12 cellular contexts compared by ENCODE assay signal in the genomic region with DNA sequence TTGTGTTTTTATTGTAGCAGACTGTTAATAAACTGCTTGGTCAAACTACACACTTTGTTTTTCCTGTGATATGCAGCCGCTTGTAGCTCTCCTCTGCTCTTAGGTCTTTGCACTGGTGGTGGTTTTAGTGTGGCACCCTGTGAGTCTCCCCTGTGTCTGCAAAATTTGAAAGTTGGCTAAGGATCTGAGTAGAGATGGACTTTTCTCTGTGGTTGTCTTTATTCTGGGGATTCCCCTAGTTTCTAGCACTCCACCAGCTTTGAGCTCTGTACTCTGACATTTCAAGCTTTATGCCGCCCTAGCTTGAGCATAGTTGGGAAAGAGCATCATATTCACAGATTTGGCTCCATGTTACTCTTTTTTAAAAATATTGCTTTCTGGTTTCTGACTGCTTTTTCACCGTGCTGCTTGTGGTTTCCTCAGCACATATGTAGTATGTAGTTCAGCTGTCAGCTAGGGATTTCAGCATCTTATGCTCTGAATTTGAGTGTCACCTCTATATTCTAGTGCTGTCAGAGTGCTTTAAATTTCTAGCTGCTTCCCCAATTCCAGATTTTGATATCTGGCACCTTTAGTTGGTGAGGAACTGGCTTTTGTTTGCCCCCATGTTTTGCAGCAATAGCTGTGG. TPM values are rescaled to one million over a fixed set of nuclear protein-coding genes. Genes with fewer than 3 reads are reported as not detected.
DNase-seq lines count a peak whose midpoint lies in the region; ATAC-seq, FAIRE-seq and TF ChIP-seq lines count a peak whose summit lies in the region.
"Had no signal": no experiment of that assay in that cellular context is flagged by ENCODE, and none has a peak within 500 bp of the region (broad histone marks: within the 10 kb centered on the region; RNA-seq: fewer than 3 reads in every experiment).

No MANE protein-coding gene starts in this region.

- no peak overlapping the region for H3K27ac ChIP-seq in pancreas

- no peaks in the 10 kb centered on the region for H3K27me3 Mint-ChIP-seq in activated naive CD8-positive, alpha-beta T cell

- no peaks in the 10 kb centered on the region for H3K9me3 ChIP-seq in pancreas

- DNase-seq in GM10266 (ENCODE audit: extremely low spot score), result peak; percentile 33
- no peak for DNase-seq in pancreas
- DNase-seq in SHP77 treated with DMSO at 0.1 percent for 48 hours (lab: John Stamatoyannopoulos, UW), result no peak
- no peak for DNase-seq in NCI-H2081 treated with DMSO at 0.1 percent for 48 hours (lab: John Stamatoyannopoulos, UW)
- DNase-seq in head of caudate nucleus, result no peak
- DNase-seq: DMS79, hypothalamus, NCI-H524 treated with DMSO at 0.1 percent for 48 hours, occipital lobe had no signal

- no peak for FAIRE-seq in pancreas (lab: Jason Lieb, UNC)

- H3K9me3 Mint-ChIP-seq in activated naive CD8-positive, alpha-beta T cell (ENCODE audit: low read depth), result peaks cover 7% of the 10 kb centered on the region

- peaks cover 8% of the 10 kb centered on the region for H3K36me3 Mint-ChIP-seq in activated naive CD8-positive, alpha-beta T cell

- WGBS in pancreas, 2 donors, result 90 to 92% methylated on average over 3 of the region's 3 CpGs

- H3K36me3 ChIP-seq in pancreas, result no peaks in the 10 kb centered on the region

- peak overlapping the region; percentile 1 for H3K4me3 Mint-ChIP-seq in activated naive CD8-positive, alpha-beta T cell

- peaks cover 87% of the 10 kb centered on the region for H3K4me1 Mint-ChIP-seq in activated naive CD8-positive, alpha-beta T cell (ENCODE audit: low read depth)

- TF ChIP-seq CTCF in GM10266 (IDR thresholded peaks at IDR 0.05; ENCODE audit: control insufficient read depth, insufficient read depth, low read depth, missing control alignments), result no peak
- no peak for TF ChIP-seq CTCF in pancreas (IDR thresholded peaks at IDR 0.05)

- H3K27me3 ChIP-seq in pancreas, result no peaks in the 10 kb centered on the region

- H3K4me1 ChIP-seq in pancreas, result peaks cover 0 to 3% (median 0%) of the 10 kb centered on the region in 3 donors

- H3K27ac Mint-ChIP-seq in activated naive CD8-positive, alpha-beta T cell, result peak overlapping the region; percentile 36

- intact Hi-C loops in pancreas (cut with DNase I) (no loop called here), head of caudate nucleus (cut with DNase I) (no loop called here)

- ATAC-seq in GM19372 (IDR thresholded peaks at IDR 0.05; ENCODE audit: low read depth, unreplicated experiment) (peak; percentile 42), HG03045 (IDR thresholded peaks at IDR 0.05; ENCODE audit: unreplicated experiment) (peak; percentile 56), pancreas (no peak)

- H3K4me3 ChIP-seq in pancreas, result no peak overlapping the region

RNA-seq across cellular contexts. Expression of gene CDYL, which starts 25.4 kb away (rescaled TPM):
- total RNA-seq in pancreas, result 10 to 100 TPM in 4 of 6 donors, 1 to 10 TPM in 2; 9.7 to 15.3 (median 11.6) TPM
- polyA plus RNA-seq in pancreas, result 1 to 10 TPM; 3.4 to 3.5 TPM

Comparison
In these comparisons a context has a peak if more than half of its experiments do, and no peak if none do; other contexts are left out.
1. ATAC-seq: peak in GM19372 (single experiment) and HG03045 (single experiment); none in pancreas (0 of 4).